14 cellular contexts compared by ENCODE assay signal in the genomic region with DNA sequence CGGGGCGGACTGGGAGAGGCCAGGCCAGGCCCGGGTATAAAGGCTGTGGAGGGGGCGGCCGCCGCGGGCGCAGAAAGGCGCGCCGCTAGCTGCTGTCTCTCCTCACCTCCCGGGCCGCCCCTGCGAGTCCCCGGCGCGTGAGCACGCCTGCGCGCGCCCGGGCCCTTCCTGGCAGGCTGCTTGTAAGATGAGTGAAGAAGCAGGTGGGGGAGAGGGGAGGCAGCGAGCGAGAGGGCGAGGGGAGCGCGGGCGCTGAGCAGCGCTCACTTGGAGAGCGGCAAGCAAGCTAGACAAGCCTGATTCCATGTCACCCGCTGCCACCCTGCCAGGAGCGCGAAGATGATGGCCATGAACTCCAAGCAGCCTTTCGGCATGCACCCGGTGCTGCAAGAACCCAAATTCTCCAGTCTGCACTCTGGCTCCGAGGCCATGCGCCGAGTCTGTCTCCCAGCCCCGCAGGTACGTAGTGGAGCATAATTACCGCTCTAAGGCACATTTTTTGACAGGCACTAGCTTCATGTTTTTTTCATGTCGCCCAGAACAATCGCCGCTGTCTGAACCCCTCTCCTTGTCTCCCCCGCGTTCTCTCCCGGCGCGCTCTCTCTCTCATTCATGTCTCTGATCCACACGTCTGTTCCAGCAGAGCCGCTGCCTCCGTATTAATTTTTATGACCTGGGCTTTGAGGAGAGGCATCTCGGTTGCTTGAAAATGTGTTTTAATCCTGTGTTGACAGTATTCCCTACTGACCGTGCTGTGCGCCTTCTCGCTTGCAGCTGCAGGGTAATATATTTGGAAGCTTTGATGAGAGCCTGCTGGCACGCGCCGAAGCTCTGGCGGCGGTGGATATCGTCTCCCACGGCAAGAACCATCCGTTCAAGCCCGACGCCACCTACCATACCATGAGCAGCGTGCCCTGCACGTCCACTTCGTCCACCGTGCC. TPM values are rescaled to one million over a fixed set of nuclear protein-coding genes. Genes with fewer than 3 reads are reported as not detected.
DNase-seq lines count a peak whose midpoint lies in the region; TF ChIP-seq lines count a peak whose summit lies in the region.
"Had no signal": no experiment of that assay in that cellular context is flagged by ENCODE, and none has a peak within 500 bp of the region (broad histone marks: within the 10 kb centered on the region; RNA-seq: fewer than 3 reads in every experiment).

A gene with protein sequence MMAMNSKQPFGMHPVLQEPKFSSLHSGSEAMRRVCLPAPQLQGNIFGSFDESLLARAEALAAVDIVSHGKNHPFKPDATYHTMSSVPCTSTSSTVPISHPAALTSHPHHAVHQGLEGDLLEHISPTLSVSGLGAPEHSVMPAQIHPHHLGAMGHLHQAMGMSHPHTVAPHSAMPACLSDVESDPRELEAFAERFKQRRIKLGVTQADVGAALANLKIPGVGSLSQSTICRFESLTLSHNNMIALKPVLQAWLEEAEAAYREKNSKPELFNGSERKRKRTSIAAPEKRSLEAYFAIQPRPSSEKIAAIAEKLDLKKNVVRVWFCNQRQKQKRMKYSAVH (plus strand): TSS at position 66 of the 941 bp plus-strand sequence. CDS start 274 bp downstream, at position 340.

- H3K36me3 Mint-ChIP-seq in activated CD4-positive, alpha-beta T cell treated with anti-CD3 and anti-CD28 coated beads, Interleukin-2, amount 10 ng/mL, durations not matched to agents 7 days and 5 days (ENCODE audit: low read depth) = no peaks in the 10 kb centered on the region
- peaks cover 2% of the 10 kb centered on the region for H3K36me3 Mint-ChIP-seq in osteocyte (ENCODE audit: unreplicated experiment)

- H3K4me1 Mint-ChIP-seq in activated CD4-positive, alpha-beta T cell treated with anti-CD3 and anti-CD28 coated beads, Interleukin-2, amount 10 ng/mL, durations not matched to agents 7 days and 5 days = peaks cover 3% of the 10 kb centered on the region
- H3K4me1 Mint-ChIP-seq in osteocyte (ENCODE audit: unreplicated experiment) = peaks cover 11% of the 10 kb centered on the region

- CTCF ChIA-PET in activated CD4-positive, alpha-beta T cell treated with anti-CD3 and anti-CD28 coated beads, Interleukin-2, amount 10 ng/mL, durations not matched to agents 7 days and 5 days (lab: Charles Lee) = interaction anchor here (0.5 to 1.0 kb wide), 2 partner anchors 22 to 199 kb away, joined by 3 to 4 read pairs; no protein-coding TSS in a partner anchor

- peak within 1 kb of the TSS; percentile 50 for H3K27ac Mint-ChIP-seq in activated CD4-positive, alpha-beta T cell treated with anti-CD3 and anti-CD28 coated beads, Interleukin-2, amount 10 ng/mL, durations not matched to agents 7 days and 5 days
- H3K27ac Mint-ChIP-seq in osteocyte (ENCODE audit: unreplicated experiment) = no peak within 1 kb of the TSS
- H3K27ac Mint-ChIP-seq: B cell; natural killer cell treated with Interleukin-12 subunit alpha and Interleukin-12 subunit beta and Interleukin-15 and Interleukin-18, amount 100 ng/mL, for 72 hours had no signal

- H3K27me3 ChIP-seq in HUES64 (ENCODE audit: insufficient read depth, low read length) = peaks cover 100% of the 10 kb centered on the region
- H3K27me3 ChIP-seq in ascending aorta = peaks cover 11% of the 10 kb centered on the region
- no peaks in the 10 kb centered on the region; the same call in none of the 2 replicates for H3K27me3 ChIP-seq in SJCRH30

- no peaks in the 10 kb centered on the region for H3K9me3 Mint-ChIP-seq in activated CD4-positive, alpha-beta T cell treated with anti-CD3 and anti-CD28 coated beads, Interleukin-2, amount 10 ng/mL, durations not matched to agents 7 days and 5 days
- H3K9me3 Mint-ChIP-seq in osteocyte (ENCODE audit: unreplicated experiment) = peaks cover 3% of the 10 kb centered on the region
- H3K9me3 Mint-ChIP-seq: natural killer cell treated with Interleukin-12 subunit alpha and Interleukin-12 subunit beta and Interleukin-15 and Interleukin-18, amount 100 ng/mL, for 72 hours had no signal

- H3K36me3 ChIP-seq in HUES64 (ENCODE audit: insufficient read depth, low read length) = no peaks in the 10 kb centered on the region
- no peaks in the 10 kb centered on the region for H3K36me3 ChIP-seq in ascending aorta
- H3K36me3 ChIP-seq in SJCRH30 = no peaks in the 10 kb centered on the region
- H3K36me3 ChIP-seq: breast epithelium, esophagus muscularis mucosa, Peyer's patch, uterus had no signal

- peak within 1 kb of the TSS; percentile 50 for H3K4me3 ChIP-seq in HUES64 (ENCODE audit: low read length)
- no peak within 1 kb of the TSS for H3K4me3 ChIP-seq in ascending aorta
- H3K4me3 ChIP-seq in SJCRH30 = no peak within 1 kb of the TSS
- H3K4me3 ChIP-seq: Peyer's patch, uterus had no signal

- DNase-seq in activated CD4-positive, alpha-beta T cell treated with anti-CD3 and anti-CD28 coated beads, Interleukin-2, amount 10 ng/mL, durations not matched to agents 7 days and 5 days = no peak
- no peak for DNase-seq in activated CD4-positive, alpha-beta T cell treated with anti-CD3 and anti-CD28 coated beads for 4 hours
- DNase-seq in ecto neural progenitor cell (ENCODE audit: low spot score) (peak; percentile 61), osteocyte (ENCODE audit: extremely low spot score, unreplicated experiment) (no peak), ascending aorta (ENCODE audit: low spot score in 2 of 2) (no peak), SJCRH30 (no peak), activated T-cell treated with anti-CD3 and anti-CD28 coated beads for 4 hours (no peak)
- DNase-seq: Peyer's patch, uterus had no signal

- intact Hi-C loops in ascending aorta (cut with DNase I) = no loop called here

- H3K9me3 ChIP-seq in HUES64 (ENCODE audit: insufficient read depth, low read depth, low read length) (no peaks in the 10 kb centered on the region), ascending aorta (no peaks in the 10 kb centered on the region), SJCRH30 (replicated peaks) (no peaks in the 10 kb centered on the region)
- H3K9me3 ChIP-seq: breast epithelium, esophagus muscularis mucosa, Peyer's patch, uterus had no signal

- POLR2A ChIA-PET in activated CD4-positive, alpha-beta T cell treated with anti-CD3 and anti-CD28 coated beads, Interleukin-2, amount 10 ng/mL, durations not matched to agents 7 days and 5 days (lab: Charles Lee) = no interaction called here

- H3K9ac ChIP-seq in HUES64 (ENCODE audit: low read depth, low read length) = no peak within 1 kb of the TSS

- H3K27ac ChIP-seq in HUES64 (ENCODE audit: low read depth, low read length) (no peak within 1 kb of the TSS), ascending aorta (no peak within 1 kb of the TSS), SJCRH30 (no peak within 1 kb of the TSS)
- H3K27ac ChIP-seq: breast epithelium, esophagus muscularis mucosa, Peyer's patch, uterus had no signal

- peaks cover 92% of the 10 kb centered on the region for H3K27me3 Mint-ChIP-seq in activated CD4-positive, alpha-beta T cell treated with anti-CD3 and anti-CD28 coated beads, Interleukin-2, amount 10 ng/mL, durations not matched to agents 7 days and 5 days
- H3K27me3 Mint-ChIP-seq in osteocyte (ENCODE audit: unreplicated experiment) = peaks cover 91% of the 10 kb centered on the region

- H3K4me1 ChIP-seq in HUES64 (ENCODE audit: insufficient read depth, low read length) (peaks cover 17% of the 10 kb centered on the region), ascending aorta (peaks cover 0 to 3% of the 10 kb centered on the region in 2 donors), SJCRH30 (no peaks in the 10 kb centered on the region)
- H3K4me1 ChIP-seq: breast epithelium, Peyer's patch, uterus had no signal

- peak within 1 kb of the TSS; percentile 11 for H3K4me3 Mint-ChIP-seq in activated CD4-positive, alpha-beta T cell treated with anti-CD3 and anti-CD28 coated beads, Interleukin-2, amount 10 ng/mL, durations not matched to agents 7 days and 5 days
- peak within 1 kb of the TSS; percentile 52 for H3K4me3 Mint-ChIP-seq in osteocyte (ENCODE audit: unreplicated experiment)
- H3K4me3 Mint-ChIP-seq: B cell; natural killer cell treated with Interleukin-12 subunit alpha and Interleukin-12 subunit beta and Interleukin-15 and Interleukin-18, amount 100 ng/mL, for 72 hours had no signal

- TF ChIP-seq CTCF in osteocyte (IDR thresholded peaks at IDR 0.05) (no peak), ascending aorta (IDR thresholded peaks at IDR 0.05) (no peak)

- 2% methylated on average over 70 of the region's 70 CpGs for WGBS in HUES64

RNA-seq across cellular contexts. Expression of the gene that starts here (rescaled TPM):
- total RNA-seq in activated CD4-positive, alpha-beta T cell treated with anti-CD3 and anti-CD28 coated beads, Interleukin-2, amount 10 ng/mL, durations not matched to agents 7 days and 5 days = under 1 TPM; 0.10 to 0.17 TPM
- polyA plus RNA-seq in HUES64 (2013, experiment 1 of 2) = not detected
- not detected for polyA plus RNA-seq in HUES64 (2013, experiment 2 of 2)
- not detected in 2 replicates for total RNA-seq in osteocyte
- not detected for total RNA-seq in ascending aorta
- 0.13 and 0.14 TPM in 2 replicates for total RNA-seq in SJCRH30 (2014; rRNA removed; shearing (Covaris generic))
- total RNA-seq: B cell; natural killer cell treated with Interleukin-12 subunit alpha and Interleukin-12 subunit beta and Interleukin-15 and Interleukin-18, amount 100 ng/mL, for 72 hours; Peyer's patch had no signal
